ENCODE assay signal across 18 cellular contexts in genomic region chr17:80397686-80398085, GRCh38. TPM values are rescaled to one million over a fixed set of nuclear protein-coding genes. Genes with fewer than 3 reads are reported as not detected.
DNase-seq lines count a peak whose midpoint lies in the region; ATAC-seq and TF ChIP-seq lines count a peak whose summit lies in the region.
"Had no signal": no experiment of that assay in that cellular context is flagged by ENCODE, and none has a peak within 500 bp of the region (broad histone marks: within the 10 kb centered on the region; RNA-seq: fewer than 3 reads in every experiment).

No MANE protein-coding gene starts in this region.

- H3K4me1 Mint-ChIP-seq in central memory CD8-positive, alpha-beta T cell = peaks cover 18% of the 10 kb centered on the region
- H3K4me1 Mint-ChIP-seq in nephron (peaks cover 56% of the 10 kb centered on the region), osteocyte (ENCODE audit: unreplicated experiment) (peaks cover 2% of the 10 kb centered on the region)

- peak overlapping the region; percentile 30 to 59 (median 50); a peak in 18 of 22 replicates for H3K4me2 ChIP-seq in BLaER1 treated with 17β-estradiol and CSF1 and Interleukin-3, amounts not matched to agents 10 nM and 100 nM

- no peak for TF ChIP-seq CTCF in nephron (IDR thresholded peaks at IDR 0.05; ENCODE audit: unreplicated experiment in 3 of 3)
- no peak for TF ChIP-seq CTCF in osteocyte (IDR thresholded peaks at IDR 0.05)
- no peak for TF ChIP-seq CTCF in psoas muscle (IDR thresholded peaks at IDR 0.05)

- H3K9me3 ChIP-seq in BLaER1 treated with 17β-estradiol and CSF1 and Interleukin-3, amounts not matched to agents 10 nM and 100 nM (replicated peaks in 1 of 11) = peaks cover 0 to 27% (median 5%) of the 10 kb centered on the region in 11 experiments; a peak in 8 of 22 replicates
- no peaks in the 10 kb centered on the region for H3K9me3 ChIP-seq in psoas muscle

- H3K27me3 ChIP-seq in BLaER1 treated with 17β-estradiol and CSF1 and Interleukin-3, amounts not matched to agents 10 nM and 100 nM = no peaks in the 10 kb centered on the region
- no peaks in the 10 kb centered on the region for H3K27me3 ChIP-seq in psoas muscle (ENCODE audit: insufficient read depth in 3 of 3, low read length in 2 of 3)

- peak overlapping the region in 3 of 11 experiments; percentile 26 to 60 (median 34); a peak in 4 of 22 replicates for H3K27ac ChIP-seq in BLaER1 treated with 17β-estradiol and CSF1 and Interleukin-3, amounts not matched to agents 10 nM and 100 nM
- H3K27ac ChIP-seq in psoas muscle = no peak overlapping the region
- H3K27ac ChIP-seq: HL-60, RWPE1, SJSA1 had no signal

- 68 to 73% (median 72%) methylated on average over 10 of the region's 10 CpGs for WGBS in psoas muscle, 3 donors

- no peak for ATAC-seq in central memory CD8-positive, alpha-beta T cell (replicated peaks; ENCODE audit: extremely low read depth, poor library complexity, severe bottlenecking)
- ATAC-seq in psoas muscle = no peak
- ATAC-seq: CD8-positive, alpha-beta T cell; GM12878; HCT116; PC-3 had no signal

- no peaks in the 10 kb centered on the region for H3K9me3 Mint-ChIP-seq in central memory CD8-positive, alpha-beta T cell
- H3K9me3 Mint-ChIP-seq in nephron (no peaks in the 10 kb centered on the region), osteocyte (ENCODE audit: unreplicated experiment) (no peaks in the 10 kb centered on the region)
- H3K9me3 Mint-ChIP-seq: CD8-positive, alpha-beta T cell had no signal

- DNase-seq in ELF-1 (ENCODE audit: low read depth, low spot score) (peak; percentile 32), NCI-H2029 (lab: John Stamatoyannopoulos, UW) (no peak), osteocyte (ENCODE audit: extremely low spot score, unreplicated experiment) (no peak), NCI-H524 (lab: John Stamatoyannopoulos, UW) (no peak), psoas muscle (no peak)
- no peak for DNase-seq in central memory CD8-positive, alpha-beta T cell (ENCODE audit: low spot score in 2 of 2)
- DNase-seq: CD8-positive, alpha-beta T cell; DMS79 treated with DMSO at 0.1 percent for 48 hours; NCI-H187; PC-3 had no signal

- H3K4me1 ChIP-seq in BLaER1 treated with 17β-estradiol and CSF1 and Interleukin-3, amounts not matched to agents 10 nM and 100 nM = peaks cover 21 to 55% (median 38%) of the 10 kb centered on the region in 10 experiments; a peak in 19 of 20 replicates
- no peaks in the 10 kb centered on the region for H3K4me1 ChIP-seq in psoas muscle

- peaks cover 0 to 12% (median 0%) of the 10 kb centered on the region in 11 experiments; a peak in 2 of 22 replicates for H4K20me1 ChIP-seq in BLaER1 treated with 17β-estradiol and CSF1 and Interleukin-3, amounts not matched to agents 10 nM and 100 nM

- no peak overlapping the region for H3K9ac ChIP-seq in BLaER1 treated with 17β-estradiol and CSF1 and Interleukin-3, amounts not matched to agents 10 nM and 100 nM

- H3K27me3 Mint-ChIP-seq in central memory CD8-positive, alpha-beta T cell = no peaks in the 10 kb centered on the region
- peaks cover 14% of the 10 kb centered on the region for H3K27me3 Mint-ChIP-seq in nephron (ENCODE audit: low read depth)
- no peaks in the 10 kb centered on the region for H3K27me3 Mint-ChIP-seq in osteocyte (ENCODE audit: unreplicated experiment)
- H3K27me3 Mint-ChIP-seq: B cell had no signal

- peak overlapping the region; percentile 36 for H3K4me3 Mint-ChIP-seq in central memory CD8-positive, alpha-beta T cell
- H3K4me3 Mint-ChIP-seq in nephron (no peak overlapping the region), osteocyte (ENCODE audit: unreplicated experiment) (no peak overlapping the region)
- H3K4me3 Mint-ChIP-seq: B cell; CD8-positive, alpha-beta T cell had no signal

- intact Hi-C loops in psoas muscle (cut with DNase I) = no loop called here

- peaks cover 23 to 36% (median 31%) of the 10 kb centered on the region in 11 experiments for H3K36me3 ChIP-seq in BLaER1 treated with 17β-estradiol and CSF1 and Interleukin-3, amounts not matched to agents 10 nM and 100 nM
- peaks cover 0 to 37% of the 10 kb centered on the region in 2 donors for H3K36me3 ChIP-seq in psoas muscle (ENCODE audit: insufficient read depth in 1 of 2, low read depth in 1 of 2)

- H3K4me3 ChIP-seq in BLaER1 treated with 17β-estradiol and CSF1 and Interleukin-3, amounts not matched to agents 10 nM and 100 nM = no peak overlapping the region
- no peak overlapping the region for H3K4me3 ChIP-seq in psoas muscle
- H3K4me3 ChIP-seq: GM12878, SJSA1 had no signal

- peak overlapping the region; percentile 72 for H3K27ac Mint-ChIP-seq in central memory CD8-positive, alpha-beta T cell (ENCODE audit: low read depth)
- H3K27ac Mint-ChIP-seq in nephron (peak overlapping the region in 2 of 3 experiments; percentile 40 to 89), osteocyte (ENCODE audit: unreplicated experiment) (no peak overlapping the region)

- peaks cover 31% of the 10 kb centered on the region for H3K36me3 Mint-ChIP-seq in central memory CD8-positive, alpha-beta T cell (ENCODE audit: insufficient read depth)
- peaks cover 4% of the 10 kb centered on the region for H3K36me3 Mint-ChIP-seq in nephron (ENCODE audit: low read depth)
- H3K36me3 Mint-ChIP-seq in osteocyte (ENCODE audit: unreplicated experiment) = peaks cover 30% of the 10 kb centered on the region

RNA-seq across cellular contexts. Expression of gene ENDOV, which starts 17.3 kb away (rescaled TPM):
- total RNA-seq in osteocyte (33.2 and 39.1 TPM in 2 replicates), psoas muscle (10 to 100 TPM; 12.0 to 23.7 (median 15.1) TPM)
- polyA plus RNA-seq in psoas muscle = 10 to 100 TPM; 12.2 to 24.3 (median 20.5) TPM
